In genomic region chr2:24883946-24884345, GRCh38 we compare ENCODE assay signal across 14 cellular contexts. TPM values are rescaled to one million over a fixed set of nuclear protein-coding genes. Genes with fewer than 3 reads are reported as not detected.
DNase-seq lines count a peak whose midpoint lies in the region; ATAC-seq, FAIRE-seq and TF ChIP-seq lines count a peak whose summit lies in the region.
"Had no signal": no experiment of that assay in that cellular context is flagged by ENCODE, and none has a peak within 500 bp of the region (broad histone marks: within the 10 kb centered on the region; RNA-seq: fewer than 3 reads in every experiment).

No MANE protein-coding gene starts in this region.

- H3K27ac Mint-ChIP-seq in CD4-positive, CD25-positive, alpha-beta regulatory T cell: peak overlapping the region in 2 of 3 donors; percentile 77 to 83
- H3K27ac Mint-ChIP-seq: T-helper 1 cell treated with Interleukin-12 subunit alpha and Interleukin-12 subunit beta and Interleukin-4 antibody, amounts not matched to agents 30 μg/mL and 1 μg/mL, for 36 hours had no signal

- no peaks in the 10 kb centered on the region for H3K9me3 ChIP-seq in CD4-positive, CD25-positive, alpha-beta regulatory T cell (ENCODE audit: control insufficient read depth in 2 of 2, low read length in 2 of 2)
- no peaks in the 10 kb centered on the region for H3K9me3 ChIP-seq in pancreas
- no peaks in the 10 kb centered on the region for H3K9me3 ChIP-seq in prostate gland
- H3K9me3 ChIP-seq: ovary had no signal

- H3K27me3 Mint-ChIP-seq in CD4-positive, CD25-positive, alpha-beta regulatory T cell: no peaks in the 10 kb centered on the region

- DNase-seq in CD4-positive, CD25-positive, alpha-beta regulatory T cell: no peak
- DNase-seq in NCI-H2171 (lab: John Stamatoyannopoulos, UW) (peak; percentile 74), fibroblast of pulmonary artery (ENCODE audit: low read depth) (peak; percentile 54), pancreas (peak in 1 of 6 donors; percentile 54), T1000 (lab: John Stamatoyannopoulos, UW) (no peak), NCI-H1436 (lab: John Stamatoyannopoulos, UW) (no peak), prostate gland (ENCODE audit: low spot score) (no peak)
- DNase-seq: DMS79, NCI-H1930, OCI-M1 had no signal

- 39 to 49% methylated on average over 4 of the region's 4 CpGs for WGBS in pancreas, 2 donors
- 49% methylated on average over 4 of the region's 4 CpGs for WGBS in prostate gland

- peaks cover 0 to 2% (median 0%) of the 10 kb centered on the region in 7 donors for H3K9me3 Mint-ChIP-seq in CD4-positive, CD25-positive, alpha-beta regulatory T cell
- H3K9me3 Mint-ChIP-seq: T-helper 1 cell treated with Interleukin-12 subunit alpha and Interleukin-12 subunit beta and Interleukin-4 antibody, amounts not matched to agents 30 μg/mL and 1 μg/mL, for 36 hours had no signal

- no peaks in the 10 kb centered on the region for H3K27me3 ChIP-seq in CD4-positive, CD25-positive, alpha-beta regulatory T cell (ENCODE audit: control insufficient read depth, insufficient read depth, low read length)
- H3K27me3 ChIP-seq in pancreas (no peaks in the 10 kb centered on the region), prostate gland (replicated peaks; ENCODE audit: insufficient read depth) (no peaks in the 10 kb centered on the region)
- H3K27me3 ChIP-seq: ovary had no signal

- no peak for TF ChIP-seq CTCF in fibroblast of pulmonary artery (IDR thresholded peaks at IDR 0.05; ENCODE audit: low read length, missing control alignments)
- TF ChIP-seq CTCF in pancreas (IDR thresholded peaks at IDR 0.05): no peak
- no peak for TF ChIP-seq CTCF in prostate gland (IDR thresholded peaks at IDR 0.05)

- no peaks in the 10 kb centered on the region for H3K4me1 ChIP-seq in CD4-positive, CD25-positive, alpha-beta regulatory T cell (ENCODE audit: control insufficient read depth, insufficient read depth, low read length, poor library complexity, severe bottlenecking)
- H3K4me1 ChIP-seq in pancreas (no peaks in the 10 kb centered on the region), prostate gland (replicated peaks) (no peaks in the 10 kb centered on the region)

- H3K4me3 Mint-ChIP-seq in CD4-positive, CD25-positive, alpha-beta regulatory T cell: no peak overlapping the region
- H3K4me3 Mint-ChIP-seq: T-helper 1 cell treated with Interleukin-12 subunit alpha and Interleukin-12 subunit beta and Interleukin-4 antibody, amounts not matched to agents 30 μg/mL and 1 μg/mL, for 36 hours had no signal

- H3K36me3 ChIP-seq in CD4-positive, CD25-positive, alpha-beta regulatory T cell (ENCODE audit: control insufficient read depth, insufficient read depth, low read length): no peaks in the 10 kb centered on the region
- H3K36me3 ChIP-seq in pancreas: no peaks in the 10 kb centered on the region
- no peaks in the 10 kb centered on the region for H3K36me3 ChIP-seq in prostate gland
- H3K36me3 ChIP-seq: ovary had no signal

- no peak overlapping the region for H3K4me3 ChIP-seq in CD4-positive, CD25-positive, alpha-beta regulatory T cell (ENCODE audit: low read depth, low read length)
- H3K4me3 ChIP-seq in fibroblast of pulmonary artery (replicated peaks; ENCODE audit: low read depth, low read length) (no peak overlapping the region), pancreas (no peak overlapping the region), prostate gland (no peak overlapping the region)
- H3K4me3 ChIP-seq: ovary had no signal

- no peak overlapping the region for H3K27ac ChIP-seq in CD4-positive, CD25-positive, alpha-beta regulatory T cell (ENCODE audit: insufficient read depth, low read length, poor library complexity, severe bottlenecking)
- no peak overlapping the region for H3K27ac ChIP-seq in pancreas
- no peak overlapping the region for H3K27ac ChIP-seq in prostate gland

- H3K4me1 Mint-ChIP-seq in CD4-positive, CD25-positive, alpha-beta regulatory T cell: peaks cover 11 to 51% (median 25%) of the 10 kb centered on the region in 4 donors

- intact Hi-C loops in pancreas (cut with DNase I): no loop called here
- intact Hi-C loops in prostate gland (cut with DNase I): no loop called here

- H3K36me3 Mint-ChIP-seq in CD4-positive, CD25-positive, alpha-beta regulatory T cell: peaks cover 9% of the 10 kb centered on the region

- ATAC-seq in CD4-positive, CD25-positive, alpha-beta regulatory T cell (ENCODE audit: low read depth in 2 of 2): no peak
- ATAC-seq in pancreas: peak; percentile 62 to 74 (median 68)
- no peak for ATAC-seq in GM19397 (IDR thresholded peaks at IDR 0.05; ENCODE audit: unreplicated experiment)

- no peak for TF ChIP-seq POLR2A in prostate gland (IDR thresholded peaks at IDR 0.05)

- no peak for FAIRE-seq in pancreas (lab: Jason Lieb, UNC)
- FAIRE-seq: HTR-8/SVneo had no signal

RNA-seq across cellular contexts. Expression of gene ADCY3, which starts 36.1 kb away (rescaled TPM):
- 67.6 TPM for total RNA-seq in CD4-positive, CD25-positive, alpha-beta regulatory T cell
- 10 to 100 TPM in 2 of 4 donors, 1 to 10 TPM in 2; 3.8 to 12.8 (median 7.5) TPM for polyA plus RNA-seq in CD4-positive, CD25-positive, alpha-beta regulatory T cell
- total RNA-seq in pancreas (10 to 100 TPM in 3 of 6 donors, 1 to 10 TPM in 3; 4.7 to 19.0 (median 10.2) TPM), prostate gland (10 to 100 TPM; 20.8 to 44.3 TPM)
- 10 to 100 TPM in 1 of 2 donors, 1 to 10 TPM in 1; 9.1 to 29.4 TPM for polyA plus RNA-seq in pancreas

Comparison
In these comparisons a context has a peak if more than half of its experiments do, and no peak if none do; other contexts are left out.
1. ATAC-seq: peak in pancreas (4 of 4); none in CD4-positive, CD25-positive, alpha-beta regulatory T cell (0 of 2) and GM19397 (single experiment).
2. DNase-seq: peak in NCI-H2171 (single experiment) and fibroblast of pulmonary artery (single experiment); none in CD4-positive, CD25-positive, alpha-beta regulatory T cell (0 of 3), T1000 (single experiment), NCI-H1436 (single experiment) and prostate gland (single experiment).